Comparison of ENCODE assay signal across 13 cellular contexts in the genomic region with DNA sequence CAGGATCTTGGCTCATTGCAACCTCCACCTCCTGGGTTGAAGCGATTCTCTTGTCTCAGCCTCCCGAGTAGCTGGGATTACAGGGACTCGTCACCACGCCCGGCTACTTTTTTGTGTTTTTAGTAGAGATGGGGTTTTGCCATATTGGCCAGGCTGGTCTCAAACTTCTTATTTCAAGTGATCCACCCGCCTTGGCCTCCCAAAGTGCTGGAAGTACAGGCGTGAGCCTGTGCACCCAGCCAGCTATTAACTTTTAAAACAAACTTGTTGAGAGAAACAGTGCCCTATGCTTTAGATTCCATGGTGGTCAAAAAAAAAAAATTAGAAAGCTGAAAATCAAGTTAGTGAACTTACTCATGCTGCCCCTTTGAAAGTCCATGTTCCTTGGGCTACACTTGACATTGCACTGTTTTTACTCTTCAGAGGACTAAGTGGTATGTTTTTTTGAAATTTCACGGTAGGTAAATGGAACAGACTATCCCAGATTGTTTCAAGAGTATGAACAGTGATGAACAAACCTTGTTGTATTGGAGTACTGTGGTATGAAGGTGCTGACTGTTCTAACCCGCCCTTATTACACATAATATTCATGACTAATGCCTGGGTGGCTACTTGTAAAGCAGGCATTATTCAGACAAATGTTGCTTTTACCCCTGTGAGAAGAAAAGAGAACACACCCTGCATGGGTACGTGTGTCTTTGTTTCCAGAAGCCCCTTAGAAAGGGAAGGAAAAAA.
DNase-seq lines count a peak whose midpoint lies in the region; ATAC-seq, FAIRE-seq and TF ChIP-seq lines count a peak whose summit lies in the region.
"Had no signal": no experiment of that assay in that cellular context is flagged by ENCODE, and none has a peak within 500 bp of the region (broad histone marks: within the 10 kb centered on the region; RNA-seq: fewer than 3 reads in every experiment).

No MANE protein-coding gene starts in this region.

- no peak overlapping the region for H3K9ac ChIP-seq in endothelial cell of umbilical vein (replicated peaks; ENCODE audit: extremely low read depth, insufficient read depth, low read length)

- H3K9me1 ChIP-seq in endothelial cell of umbilical vein (replicated peaks; ENCODE audit: control insufficient read depth, extremely low read depth, insufficient read depth, low read length), result no peaks in the 10 kb centered on the region

- H3K4me1 Mint-ChIP-seq in naive thymus-derived CD4-positive, alpha-beta T cell, result peaks cover 27 to 48% (median 33%) of the 10 kb centered on the region in 7 donors

- H2AFZ ChIP-seq in endothelial cell of umbilical vein (ENCODE audit: low read depth, low read length), result no peak overlapping the region

- no peak overlapping the region for H3K4me3 Mint-ChIP-seq in naive thymus-derived CD4-positive, alpha-beta T cell
- H3K4me3 Mint-ChIP-seq: activated naive CD8-positive, alpha-beta T cell treated with anti-CD3 and anti-CD28 coated beads, Interleukin-2, amount 10 ng/mL, durations not matched to agents 7 days and 5 days had no signal

- H3K27ac Mint-ChIP-seq in naive thymus-derived CD4-positive, alpha-beta T cell, result no peak overlapping the region
- H3K27ac Mint-ChIP-seq: activated naive CD8-positive, alpha-beta T cell treated with anti-CD3 and anti-CD28 coated beads, Interleukin-2, amount 10 ng/mL, durations not matched to agents 7 days and 5 days had no signal

- peaks cover 0 to 1% (median 0%) of the 10 kb centered on the region in 11 donors for H3K9me3 Mint-ChIP-seq in naive thymus-derived CD4-positive, alpha-beta T cell
- H3K9me3 Mint-ChIP-seq: activated naive CD8-positive, alpha-beta T cell treated with anti-CD3 and anti-CD28 coated beads, Interleukin-2, amount 10 ng/mL, durations not matched to agents 7 days and 5 days had no signal

- WGBS in ovary, 3 donors, result 94 to 96% (median 95%) methylated on average over 10 of the region's 10 CpGs

- CTCF ChIA-PET in endothelial cell of umbilical vein (lab: Charles Lee), result no interaction called here
- CTCF ChIA-PET in naive thymus-derived CD4-positive, alpha-beta T cell (lab: Charles Lee), result no interaction called here
- CTCF ChIA-PET in HEK293T (lab: Yijun Ruan, JAX), result no interaction called here

- TF ChIP-seq CTCF in endothelial cell of umbilical vein (IDR thresholded peaks at IDR 0.05; ENCODE audit: extremely low read depth in 1 of 2, insufficient read depth in 1 of 2, low read depth in 1 of 2, low read length in 2 of 2) (no peak), ovary (IDR thresholded peaks at IDR 0.05) (no peak)

- H3K79me2 ChIP-seq in endothelial cell of umbilical vein (ENCODE audit: control insufficient read depth, insufficient read depth, low read length), result peaks cover 33% of the 10 kb centered on the region

- H3K27me3 ChIP-seq in endothelial cell of umbilical vein (ENCODE audit: control insufficient read depth in 2 of 2, insufficient read depth in 2 of 2, low read length in 2 of 2) (no peaks in the 10 kb centered on the region), ovary (no peaks in the 10 kb centered on the region)
- H3K27me3 ChIP-seq in naive thymus-derived CD4-positive, alpha-beta T cell (ENCODE audit: control insufficient read depth in 2 of 2, insufficient read depth in 2 of 2, low read length in 2 of 2), result no peaks in the 10 kb centered on the region

- H3K27ac ChIP-seq in endothelial cell of umbilical vein (ENCODE audit: insufficient read depth, low read depth, low read length) (no peak overlapping the region), ovary (no peak overlapping the region)
- no peak overlapping the region for H3K27ac ChIP-seq in naive thymus-derived CD4-positive, alpha-beta T cell (ENCODE audit: low read depth, low read length)
- H3K27ac ChIP-seq: C4-2B had no signal

- peaks cover 8 to 40% (median 27%) of the 10 kb centered on the region in 5 donors for H3K36me3 Mint-ChIP-seq in naive thymus-derived CD4-positive, alpha-beta T cell

- no peak for TF ChIP-seq EP300 in ovary (IDR thresholded peaks at IDR 0.05)

- no TSS peak for BruUV-seq in endothelial cell of umbilical vein (replicated peaks; lab: Mats Ljungman, UMichigan)

- H3K4me1 ChIP-seq in endothelial cell of umbilical vein (ENCODE audit: control insufficient read depth, extremely low read depth, insufficient read depth, low read length) (peaks cover 36% of the 10 kb centered on the region), ovary (ENCODE audit: insufficient read depth) (peaks cover 4% of the 10 kb centered on the region)
- peaks cover 18 to 20% of the 10 kb centered on the region in 2 donors for H3K4me1 ChIP-seq in naive thymus-derived CD4-positive, alpha-beta T cell (ENCODE audit: control insufficient read depth in 2 of 2, insufficient read depth in 2 of 2, low read length in 2 of 2)

- DNase-seq in ACHN (peak; percentile 25), M059J (ENCODE audit: low read depth) (peak; percentile 64), endothelial cell of umbilical vein (ENCODE audit: low read depth, low spot score) (peak; percentile 58), HEK293T (ENCODE audit: extremely low spot score) (no peak), ovary (no peak), NCI-H510A treated with DMSO at 0.1 percent for 48 hours (lab: John Stamatoyannopoulos, UW) (no peak)
- no peak for DNase-seq in naive thymus-derived CD4-positive, alpha-beta T cell
- DNase-seq: activated naive CD8-positive, alpha-beta T cell treated with anti-CD3 and anti-CD28 coated beads, Interleukin-2, amount 10 ng/mL, durations not matched to agents 7 days and 5 days; glutamatergic neuron; NCI-H446; stimulated activated CD8-positive, alpha-beta memory T cell treated with anti-CD3 and anti-CD28 coated beads, Interleukin-4, amount 100 ng/mL, for 48 hours had no signal

- no peak overlapping the region for H3K4me2 ChIP-seq in endothelial cell of umbilical vein (ENCODE audit: insufficient read depth, low read length)

- no peaks in the 10 kb centered on the region for H3K9me3 ChIP-seq in endothelial cell of umbilical vein (replicated peaks; ENCODE audit: control insufficient read depth, insufficient read depth, low read length)
- no peaks in the 10 kb centered on the region for H3K9me3 ChIP-seq in naive thymus-derived CD4-positive, alpha-beta T cell (ENCODE audit: control insufficient read depth in 2 of 3, low read length in 3 of 3)
- H3K9me3 ChIP-seq in ovary, result no peaks in the 10 kb centered on the region

- FAIRE-seq in endothelial cell of umbilical vein (lab: Jason Lieb, UNC), result no peak

- POLR2A ChIA-PET in endothelial cell of umbilical vein (lab: Charles Lee) (no interaction called here), HEK293T (lab: Yijun Ruan, JAX) (no interaction called here)
- POLR2A ChIA-PET in naive thymus-derived CD4-positive, alpha-beta T cell (lab: Charles Lee), result no interaction called here

- H4K20me1 ChIP-seq in endothelial cell of umbilical vein (replicated peaks; ENCODE audit: control insufficient read depth, extremely low read depth, insufficient read depth, low read length), result no peaks in the 10 kb centered on the region

- no peak for TF ChIP-seq POLR2A in endothelial cell of umbilical vein (IDR thresholded peaks at IDR 0.05; ENCODE audit: low read depth, low read length)
- TF ChIP-seq POLR2A in ovary (IDR thresholded peaks at IDR 0.05), result no peak

- peak; percentile 24 for ATAC-seq in naive thymus-derived CD4-positive, alpha-beta T cell
- no peak for ATAC-seq in HG03442 (IDR thresholded peaks at IDR 0.05; ENCODE audit: unreplicated experiment)

- H3K4me3 ChIP-seq in endothelial cell of umbilical vein (replicated peaks in 1 of 3; ENCODE audit: insufficient read depth in 1 of 3, low read depth in 1 of 3, low read length in 3 of 3), result no peak overlapping the region
- H3K4me3 ChIP-seq in naive thymus-derived CD4-positive, alpha-beta T cell (ENCODE audit: low read length), result no peak overlapping the region
- no peak overlapping the region for H3K4me3 ChIP-seq in ovary

- dilution Hi-C loops in endothelial cell of umbilical vein (cut with MboI; ENCODE audit: extremely low pct_ligation_motif_present, low sequenced_read_pairs), result no loop called here

- in situ Hi-C loops in ACHN (cut with HindIII; ENCODE audit: low pct_ligation_motif_present, low pct_unique_long_range_greater_than_20kb, low sequenced_read_pairs), result no loop called here

- H3K36me3 ChIP-seq in endothelial cell of umbilical vein (ENCODE audit: control insufficient read depth in 2 of 2, extremely low read depth in 1 of 2, insufficient read depth in 2 of 2, low read length in 2 of 2) (no peaks in the 10 kb centered on the region), ovary (no peaks in the 10 kb centered on the region)
- peaks cover 5 to 21% (median 10%) of the 10 kb centered on the region in 3 experiments for H3K36me3 ChIP-seq in naive thymus-derived CD4-positive, alpha-beta T cell (ENCODE audit: control insufficient read depth in 2 of 3, insufficient read depth in 3 of 3, low read length in 3 of 3)

- H3K27me3 Mint-ChIP-seq in naive thymus-derived CD4-positive, alpha-beta T cell, result no peaks in the 10 kb centered on the region
- H3K27me3 Mint-ChIP-seq: activated naive CD8-positive, alpha-beta T cell treated with anti-CD3 and anti-CD28 coated beads, Interleukin-2, amount 10 ng/mL, durations not matched to agents 7 days and 5 days had no signal

- intact Hi-C loops in endothelial cell of umbilical vein (cut with micrococcal nuclease), result loop anchor here (10.0 kb wide), 2 partner anchors 117 to 293 kb away; no protein-coding TSS in a partner anchor
- intact Hi-C loops in naive thymus-derived CD4-positive, alpha-beta T cell (cut with micrococcal nuclease), result loop anchor here (10.0 kb wide), 2 partner anchors 103 to 203 kb away; partner anchors contain the start of gene AKAP13 (in 1 of the 2)
- intact Hi-C loops in ovary (cut with DNase I), result no loop called here

TF ChIP-seq in endothelial cell of umbilical vein, 7 proteins besides CTCF, POLR2A, EP300 and RAD21:
- TF ChIP-seq GATA2 (IDR thresholded peaks at IDR 0.05; ENCODE audit: insufficient read depth, insufficient read length, low read depth, low read length) (no peak), FOS (IDR thresholded peaks at IDR 0.05; ENCODE audit: borderline replicate concordance, insufficient read depth, low read length) (peak; percentile 53)
TF ChIP-seq in endothelial cell of umbilical vein: peak in this region for 1.

TF ChIP-seq in HEK293T, 16 proteins besides CTCF, POLR2A, EP300 and RAD21:
- TF ChIP-seq TARDBP (IDR thresholded peaks at IDR 0.05), result no peak
- no peak for TF ChIP-seq ELF4 (IDR thresholded peaks at IDR 0.05)
- no peak for TF ChIP-seq CTBP1 (IDR thresholded peaks at IDR 0.05; ENCODE audit: borderline replicate concordance)
- TF ChIP-seq HDGF (IDR thresholded peaks at IDR 0.05; ENCODE audit: borderline replicate concordance), result no peak
- TF ChIP-seq L3MBTL2 (conservative IDR thresholded peaks at IDR 0.05), result no peak
- no peak for TF ChIP-seq LEF1 (IDR thresholded peaks at IDR 0.05; ENCODE audit: borderline replicate concordance)
- TF ChIP-seq SUZ12 (IDR thresholded peaks at IDR 0.05), result no peak
- TF ChIP-seq NFRKB (IDR thresholded peaks at IDR 0.05), result no peak
- no peak for TF ChIP-seq ARNT (IDR thresholded peaks at IDR 0.05)
- no peak for TF ChIP-seq ZNF384 (IDR thresholded peaks at IDR 0.05)
- no peak for TF ChIP-seq FOXK2 (IDR thresholded peaks at IDR 0.05)
- no peak for TF ChIP-seq FOXA1 (IDR thresholded peaks at IDR 0.05)
- no peak for TF ChIP-seq BHLHE40 (IDR thresholded peaks at IDR 0.05; ENCODE audit: borderline replicate concordance)
TF ChIP-seq in HEK293T: peak in this region for 0.

Comparison
In these comparisons a context has a peak if more than half of its experiments do, and no peak if none do; other contexts are left out.
1. DNase-seq: peak in ACHN (single experiment), M059J (single experiment) and endothelial cell of umbilical vein (single experiment); none in naive thymus-derived CD4-positive, alpha-beta T cell (0 of 9), HEK293T (single experiment), ovary (0 of 5) and NCI-H510A treated with DMSO at 0.1 percent for 48 hours (single experiment).
2. intact Hi-C loops: an anchor here in endothelial cell of umbilical vein (10.0 kb wide) and naive thymus-derived CD4-positive, alpha-beta T cell (10.0 kb wide); none called in ovary.